In genomic region chr7:31084226-31084625, GRCh38 we compare ENCODE assay signal across 26 cellular contexts. TPM values are rescaled to one million over a fixed set of nuclear protein-coding genes. Genes with fewer than 3 reads are reported as not detected.
"Had no signal": no experiment of that assay in that cellular context is flagged by ENCODE, and none has a peak within 500 bp of the region (broad histone marks: within the 10 kb centered on the region; RNA-seq: fewer than 3 reads in every experiment).

No MANE protein-coding gene starts in this region.

- FAIRE-seq: RCC 7860 had no signal

- H3K36me3 Mint-ChIP-seq: activated naive CD8-positive, alpha-beta T cell treated with anti-CD3 and anti-CD28 coated beads, Interleukin-2, amount 10 ng/mL, durations not matched to agents 7 days and 5 days had no signal

- ATAC-seq: activated CD8-positive, alpha-beta T cell treated with anti-CD3 and anti-CD28 coated beads, Interleukin-2, amount 10 ng/mL, durations not matched to agents 7 days and 5 days; PC-3; WTC11 had no signal

- H3K27ac Mint-ChIP-seq: activated CD8-positive, alpha-beta T cell treated with anti-CD3 and anti-CD28 coated beads, Interleukin-2, amount 10 ng/mL, durations not matched to agents 7 days and 5 days; activated naive CD8-positive, alpha-beta T cell treated with anti-CD3 and anti-CD28 coated beads, Interleukin-2, amount 10 ng/mL, durations not matched to agents 7 days and 5 days; T-helper 1 cell treated with Interleukin-12 subunit alpha and Interleukin-12 subunit beta and Interleukin-4 antibody, amounts not matched to agents 30 μg/mL and 1 μg/mL, for 36 hours; WTC11 had no signal

- H3K4me1 Mint-ChIP-seq: activated naive CD8-positive, alpha-beta T cell treated with anti-CD3 and anti-CD28 coated beads, Interleukin-2, amount 10 ng/mL, durations not matched to agents 7 days and 5 days had no signal

- H3K27ac ChIP-seq: adrenal gland had no signal

- H3K27me3 ChIP-seq: adrenal gland had no signal

- H3K36me3 ChIP-seq: adrenal gland had no signal

- H3K4me3 Mint-ChIP-seq: activated CD8-positive, alpha-beta T cell treated with anti-CD3 and anti-CD28 coated beads, Interleukin-2, amount 10 ng/mL, durations not matched to agents 7 days and 5 days; activated naive CD8-positive, alpha-beta T cell treated with anti-CD3 and anti-CD28 coated beads, Interleukin-2, amount 10 ng/mL, durations not matched to agents 7 days and 5 days; T-helper 1 cell treated with Interleukin-12 subunit alpha and Interleukin-12 subunit beta and Interleukin-4 antibody, amounts not matched to agents 30 μg/mL and 1 μg/mL, for 36 hours; WTC11 had no signal

- DNase-seq: activated CD4-positive, alpha-beta T cell treated with anti-CD3 and anti-CD28 coated beads for 48 hours; activated CD4-positive, alpha-beta T cell treated with anti-CD3 and anti-CD28 coated beads, Interleukin-2, amount 50 U/mL, for 4 hours; activated CD4-positive, CD25-positive, alpha-beta regulatory T cell treated with anti-CD3 and anti-CD28 coated beads, Interleukin-2, amount 50 U/mL, for 72 hours; activated CD8-positive, alpha-beta memory T cell treated with anti-CD3 and anti-CD28 coated beads, Interleukin-2, amount 50 U/mL, for 48 hours; activated CD8-positive, alpha-beta T cell treated with anti-CD3 and anti-CD28 coated beads, Interleukin-2, amount 10 ng/mL, durations not matched to agents 7 days and 5 days; activated naive CD4-positive, alpha-beta T cell treated with anti-CD3 and anti-CD28 coated beads, Interleukin-2, amount 50 U/mL, for 16 hours; activated naive CD8-positive, alpha-beta T cell treated with anti-CD3 and anti-CD28 coated beads, Interleukin-2, amount 10 ng/mL, durations not matched to agents 7 days and 5 days; activated T-cell treated with anti-CD3 and anti-CD28 coated beads, Interleukin-2, amount 50 U/mL, for 1 hour; adrenal gland; anterior cingulate cortex; KG1; NCI-H1048; NCI-H1930; NCI-H2171; NCI-H226; NCI-H510A; NCI-H526 treated with DMSO at 0.1 percent for 48 hours; NCI-H82; PC-3; SHP77 treated with DMSO at 0.1 percent for 48 hours; T-helper 9 cell had no signal

- H3K9me3 ChIP-seq: adrenal gland had no signal

- H3K4me3 ChIP-seq: adrenal gland had no signal

RNA-seq across cellular contexts. Expression of gene ADCYAP1R1, which starts 32.1 kb away (rescaled TPM):
- total RNA-seq: activated CD8-positive, alpha-beta T cell treated with anti-CD3 and anti-CD28 coated beads, Interleukin-2, amount 10 ng/mL, durations not matched to agents 7 days and 5 days; activated naive CD8-positive, alpha-beta T cell treated with anti-CD3 and anti-CD28 coated beads, Interleukin-2, amount 10 ng/mL, durations not matched to agents 7 days and 5 days; M059J; PC-3; SK-MEL-5 had no signal
